Comparison of ENCODE assay signal across 10 cellular contexts in genomic region chr11:62577046-62577708, GRCh38. TPM values are rescaled to one million over a fixed set of nuclear protein-coding genes. Genes with fewer than 3 reads are reported as not detected.
DNase-seq lines count a peak whose midpoint lies in the region; ATAC-seq and TF ChIP-seq lines count a peak whose summit lies in the region.
"Had no signal": no experiment of that assay in that cellular context is flagged by ENCODE, and none has a peak within 500 bp of the region (broad histone marks: within the 10 kb centered on the region; RNA-seq: fewer than 3 reads in every experiment).

No MANE protein-coding gene starts in this region.

- H3K36me3 ChIP-seq in lung (ENCODE audit: control insufficient read depth in 2 of 2, insufficient read depth in 2 of 2, low read length in 2 of 2) = peaks cover 2 to 27% of the 10 kb centered on the region in 2 donors

- H3K4me1 ChIP-seq in lung (ENCODE audit: control insufficient read depth in 2 of 2, insufficient read depth in 2 of 2, low read length in 2 of 2) = peaks cover 4 to 15% of the 10 kb centered on the region in 2 donors

- H3K27ac ChIP-seq in lung (ENCODE audit: low read depth in 1 of 2, low read length in 1 of 2) = peak overlapping the region; percentile 25 to 91
- H3K27ac ChIP-seq: epithelial cell of prostate had no signal

- 56 to 60% methylated on average over 12 of the region's 12 CpGs for WGBS in lung, 2 donors

- no peak overlapping the region for H3K4me3 ChIP-seq in lung
- H3K4me3 ChIP-seq: Peyer's patch had no signal

- ATAC-seq in lung (ENCODE audit: insufficient read depth, low FRiP score) = no peak
- ATAC-seq in stimulated activated memory B cell treated with anti-CD40 and anti-IgM and Interleukin-4, amounts not matched to agents 10 μg/mL and 1 μg/mL and 100 μg/mL, for 72 hours = no peak
- no peak for ATAC-seq in GM21447 (IDR thresholded peaks at IDR 0.05; ENCODE audit: unreplicated experiment)
- no peak for ATAC-seq in HG03432 (IDR thresholded peaks at IDR 0.05; ENCODE audit: unreplicated experiment)

- H3K9me3 ChIP-seq in lung (ENCODE audit: control insufficient read depth in 2 of 2, insufficient read depth in 1 of 2, low read length in 1 of 2) = no peaks in the 10 kb centered on the region
- H3K9me3 ChIP-seq: Peyer's patch had no signal

- no peak for DNase-seq in HFFc6
- DNase-seq in chondrocyte (ENCODE audit: low spot score) = peak; percentile 81
- DNase-seq in lung (ENCODE audit: low spot score) = peak; percentile 56
- DNase-seq in central memory CD4-positive, alpha-beta T cell = no peak
- DNase-seq: naive B cell had no signal

- TF ChIP-seq CTCF in HFFc6 (IDR thresholded peaks at IDR 0.05) (no peak), chondrocyte (IDR thresholded peaks at IDR 0.05) (no peak), lung (IDR thresholded peaks at IDR 0.05; ENCODE audit: control extremely low read depth, extremely low read depth) (no peak)

- H3K4me1 Mint-ChIP-seq in HFFc6 (ENCODE audit: low read depth) (peaks cover 36% of the 10 kb centered on the region), chondrocyte (ENCODE audit: low read depth) (peaks cover 34% of the 10 kb centered on the region)
- peaks cover 29% of the 10 kb centered on the region for H3K4me1 Mint-ChIP-seq in stimulated activated memory B cell treated with anti-CD40 and anti-IgM and Interleukin-4, amounts not matched to agents 10 μg/mL and 1 μg/mL and 100 μg/mL, for 72 hours

- no peaks in the 10 kb centered on the region for H3K9me3 Mint-ChIP-seq in HFFc6
- no peaks in the 10 kb centered on the region for H3K9me3 Mint-ChIP-seq in chondrocyte (ENCODE audit: low read depth)
- no peaks in the 10 kb centered on the region for H3K9me3 Mint-ChIP-seq in stimulated activated memory B cell treated with anti-CD40 and anti-IgM and Interleukin-4, amounts not matched to agents 10 μg/mL and 1 μg/mL and 100 μg/mL, for 72 hours
- H3K9me3 Mint-ChIP-seq: naive B cell had no signal

- H3K27me3 Mint-ChIP-seq in HFFc6 (ENCODE audit: insufficient read depth) (peaks cover 4% of the 10 kb centered on the region), chondrocyte (ENCODE audit: low read depth) (no peaks in the 10 kb centered on the region)
- no peaks in the 10 kb centered on the region for H3K27me3 Mint-ChIP-seq in stimulated activated memory B cell treated with anti-CD40 and anti-IgM and Interleukin-4, amounts not matched to agents 10 μg/mL and 1 μg/mL and 100 μg/mL, for 72 hours
- H3K27me3 Mint-ChIP-seq: naive B cell had no signal

- H3K27me3 ChIP-seq in lung (ENCODE audit: control insufficient read depth, insufficient read depth) = no peaks in the 10 kb centered on the region
- H3K27me3 ChIP-seq: Peyer's patch had no signal

- H3K36me3 Mint-ChIP-seq in HFFc6 (ENCODE audit: low read depth) (peaks cover 42% of the 10 kb centered on the region), chondrocyte (ENCODE audit: low read depth) (peaks cover 14% of the 10 kb centered on the region)
- H3K36me3 Mint-ChIP-seq in stimulated activated memory B cell treated with anti-CD40 and anti-IgM and Interleukin-4, amounts not matched to agents 10 μg/mL and 1 μg/mL and 100 μg/mL, for 72 hours = peaks cover 54% of the 10 kb centered on the region

- no peak overlapping the region for H3K4me3 Mint-ChIP-seq in HFFc6
- no peak overlapping the region for H3K4me3 Mint-ChIP-seq in chondrocyte (ENCODE audit: unreplicated experiment)
- no peak overlapping the region for H3K4me3 Mint-ChIP-seq in stimulated activated memory B cell treated with anti-CD40 and anti-IgM and Interleukin-4, amounts not matched to agents 10 μg/mL and 1 μg/mL and 100 μg/mL, for 72 hours

- H3K27ac Mint-ChIP-seq in HFFc6 (peak overlapping the region; percentile 15; the same call in 1 of the 2 replicates), chondrocyte (ENCODE audit: unreplicated experiment) (peak overlapping the region; percentile 66)
- H3K27ac Mint-ChIP-seq in stimulated activated memory B cell treated with anti-CD40 and anti-IgM and Interleukin-4, amounts not matched to agents 10 μg/mL and 1 μg/mL and 100 μg/mL, for 72 hours = peak overlapping the region; percentile 36

RNA-seq across cellular contexts. Expression of gene EEF1G, which starts 3.5 kb away (rescaled TPM):
- total RNA-seq in HFFc6 (2021; fragmentation: NEBNext Ultra II Directional; extraction: Animal tissue kit (Norgen Biotek cat#: 25700)) = 1,000 to 10,000 TPM; 1,302 to 1,474 (median 1,327) TPM
- total RNA-seq in chondrocyte (1,000 to 1,202 TPM (median 1,017 TPM) in 3 replicates), lung (1,000 to 10,000 TPM in 1 of 2 donors, 100 to 1,000 TPM in 1; 941 to 1,160 TPM)
- polyA plus RNA-seq in lung = 1,000 to 10,000 TPM; 1,043 to 1,130 TPM

RNA-seq across cellular contexts. Expression of gene TUT1, which starts 14.1 kb away (rescaled TPM):
- 10 to 100 TPM; 14.6 to 18.0 (median 16.9) TPM for total RNA-seq in HFFc6 (2021; fragmentation: NEBNext Ultra II Directional; extraction: Animal tissue kit (Norgen Biotek cat#: 25700))
- 9.6 to 15.2 TPM (median 11.8 TPM) in 3 replicates for total RNA-seq in chondrocyte
- total RNA-seq in lung = 10 to 100 TPM; 10.8 to 19.4 TPM
- 10 to 100 TPM; 15.2 to 21.9 TPM for polyA plus RNA-seq in lung

RNA-seq across cellular contexts. Expression of gene MTA2, which starts 24.5 kb away (rescaled TPM):
- total RNA-seq in HFFc6 (2021; fragmentation: NEBNext Ultra II Directional; extraction: Animal tissue kit (Norgen Biotek cat#: 25700)) = 100 to 1,000 TPM in 2 of 6 experiments, 10 to 100 TPM in 4; 89.6 to 106 (median 95.8) TPM
- total RNA-seq in chondrocyte = 81.7 to 89.3 TPM (median 83.0 TPM) in 3 replicates
- 10 to 100 TPM; 53.7 to 74.4 TPM for total RNA-seq in lung
- polyA plus RNA-seq in lung = 10 to 100 TPM; 57.0 to 62.2 TPM

RNA-seq across cellular contexts. Expression of gene AHNAK, which starts 30.6 kb away (rescaled TPM):
- 100 to 1,000 TPM; 426 to 589 (median 452) TPM for total RNA-seq in HFFc6 (2021; fragmentation: NEBNext Ultra II Directional; extraction: Animal tissue kit (Norgen Biotek cat#: 25700))
- 476 to 526 TPM (median 514 TPM) in 3 replicates for total RNA-seq in chondrocyte
- total RNA-seq in lung = 100 to 1,000 TPM; 396 to 707 TPM
- polyA plus RNA-seq in lung = 10 to 100 TPM; 66.5 to 79.9 TPM

RNA-seq across cellular contexts. Expression of gene EML3, which starts 35.4 kb away (rescaled TPM):
- total RNA-seq in HFFc6 (2021; fragmentation: NEBNext Ultra II Directional; extraction: Animal tissue kit (Norgen Biotek cat#: 25700)) = 10 to 100 TPM; 32.5 to 39.6 (median 36.4) TPM
- total RNA-seq in chondrocyte (55.2 to 76.6 TPM (median 58.9 TPM) in 3 replicates), lung (10 to 100 TPM; 29.1 to 95.4 TPM)
- 10 to 100 TPM; 59.5 to 66.4 TPM for polyA plus RNA-seq in lung

Comparison
In these comparisons a context has a peak if more than half of its experiments do, and no peak if none do; other contexts are left out.
1. DNase-seq: peak in chondrocyte (single experiment) and lung (single experiment); none in HFFc6 (single experiment) and central memory CD4-positive, alpha-beta T cell (single experiment).
2. H3K27ac Mint-ChIP-seq: peak in every context shown above with its lines; median percentile 66 in chondrocyte; 36 in stimulated activated memory B cell treated with anti-CD40 and anti-IgM and Interleukin-4, amounts not matched to agents 10 μg/mL and 1 μg/mL and 100 μg/mL, for 72 hours; 15 in HFFc6.